ENCODE assay signal across 9 cellular contexts in the genomic region with DNA sequence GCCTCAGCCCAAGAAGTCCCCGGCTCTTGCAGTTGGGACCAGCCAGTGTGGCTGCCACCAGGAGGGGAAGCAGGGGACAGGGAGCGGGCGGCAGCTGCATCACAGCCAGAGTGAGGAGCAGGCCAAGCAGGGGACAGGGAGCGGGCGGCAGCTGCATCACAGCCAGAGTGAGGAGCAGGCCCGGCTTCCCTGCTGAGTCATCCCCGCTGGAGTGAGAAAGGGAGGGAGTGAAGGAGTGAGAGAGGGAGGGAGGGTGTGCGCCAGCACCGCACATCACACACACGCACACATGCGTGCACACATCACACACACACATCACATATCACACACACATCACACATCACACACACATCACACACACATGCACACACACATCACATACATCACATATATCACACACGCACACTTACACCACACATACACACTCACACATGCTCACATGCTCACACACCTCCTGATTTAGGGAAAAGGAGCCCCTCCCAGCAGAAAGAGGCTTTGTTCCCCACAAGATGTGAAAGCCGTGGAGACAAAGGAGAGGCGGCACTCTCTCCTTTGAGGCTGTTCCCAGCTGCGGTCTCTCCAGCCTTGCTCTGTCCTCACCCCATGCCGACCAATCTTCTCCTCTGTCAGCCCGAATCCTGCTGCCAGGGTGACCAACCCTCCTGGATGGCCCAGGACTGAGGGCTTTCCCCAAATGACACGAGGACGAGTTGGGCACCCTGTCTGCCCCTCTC. TPM values are rescaled to one million over a fixed set of nuclear protein-coding genes. Genes with fewer than 3 reads are reported as not detected.
DNase-seq lines count a peak whose midpoint lies in the region.
"Had no signal": no experiment of that assay in that cellular context is flagged by ENCODE, and none has a peak within 500 bp of the region (broad histone marks: within the 10 kb centered on the region; RNA-seq: fewer than 3 reads in every experiment).

No MANE protein-coding gene starts in this region.

- no peak overlapping the region for H3K4me3 Mint-ChIP-seq in activated CD4-positive, alpha-beta T cell treated with anti-CD3 and anti-CD28 coated beads, Interleukin-2, amount 10 ng/mL, durations not matched to agents 7 days and 5 days
- H3K4me3 Mint-ChIP-seq: activated naive CD4-positive, alpha-beta T cell treated with anti-CD3 and anti-CD28 coated beads, Interleukin-2, amount 10 ng/mL, durations not matched to agents 7 days and 5 days had no signal

- CTCF ChIA-PET in activated CD4-positive, alpha-beta T cell treated with anti-CD3 and anti-CD28 coated beads, Interleukin-2, amount 10 ng/mL, durations not matched to agents 7 days and 5 days (lab: Charles Lee), result no interaction called here

- peaks cover 25% of the 10 kb centered on the region for H3K27me3 Mint-ChIP-seq in activated CD4-positive, alpha-beta T cell treated with anti-CD3 and anti-CD28 coated beads, Interleukin-2, amount 10 ng/mL, durations not matched to agents 7 days and 5 days

- POLR2A ChIA-PET in activated CD4-positive, alpha-beta T cell treated with anti-CD3 and anti-CD28 coated beads, Interleukin-2, amount 10 ng/mL, durations not matched to agents 7 days and 5 days (lab: Charles Lee), result no interaction called here

- DNase-seq in ELF-1 (ENCODE audit: low read depth, low spot score) (peak; percentile 76), NCI-H345 (lab: John Stamatoyannopoulos, UW) (peak; percentile 88), fibroblast of gingiva (ENCODE audit: low read depth) (peak; percentile 66), occipital lobe (lab: John Stamatoyannopoulos, UW) (peak; percentile 87), NCI-H446 (lab: John Stamatoyannopoulos, UW) (no peak), SKM-1 treated with dmso at 0.1 percent for 144 hours (lab: John Stamatoyannopoulos, UW; ENCODE audit: unreplicated experiment) (no peak)
- DNase-seq in stimulated activated CD4-positive, alpha-beta T cell treated with anti-CD3 and anti-CD28 coated beads, Interleukin-2, amount 100 ng/mL, for 48 hours, result no peak
- no peak for DNase-seq in activated CD4-positive, alpha-beta T cell treated with anti-CD3 and anti-CD28 coated beads, Interleukin-2, amount 10 ng/mL, durations not matched to agents 7 days and 5 days
- DNase-seq: activated naive CD4-positive, alpha-beta T cell treated with anti-CD3 and anti-CD28 coated beads, Interleukin-2, amount 10 ng/mL, durations not matched to agents 7 days and 5 days had no signal

- H3K9me3 Mint-ChIP-seq in activated CD4-positive, alpha-beta T cell treated with anti-CD3 and anti-CD28 coated beads, Interleukin-2, amount 10 ng/mL, durations not matched to agents 7 days and 5 days, result no peaks in the 10 kb centered on the region
- H3K9me3 Mint-ChIP-seq: activated naive CD4-positive, alpha-beta T cell treated with anti-CD3 and anti-CD28 coated beads, Interleukin-2, amount 10 ng/mL, durations not matched to agents 7 days and 5 days had no signal

- H3K27ac Mint-ChIP-seq in activated CD4-positive, alpha-beta T cell treated with anti-CD3 and anti-CD28 coated beads, Interleukin-2, amount 10 ng/mL, durations not matched to agents 7 days and 5 days, result no peak overlapping the region
- H3K27ac Mint-ChIP-seq: activated naive CD4-positive, alpha-beta T cell treated with anti-CD3 and anti-CD28 coated beads, Interleukin-2, amount 10 ng/mL, durations not matched to agents 7 days and 5 days had no signal

- H3K4me1 Mint-ChIP-seq in activated CD4-positive, alpha-beta T cell treated with anti-CD3 and anti-CD28 coated beads, Interleukin-2, amount 10 ng/mL, durations not matched to agents 7 days and 5 days, result no peaks in the 10 kb centered on the region
- H3K4me1 Mint-ChIP-seq: activated naive CD4-positive, alpha-beta T cell treated with anti-CD3 and anti-CD28 coated beads, Interleukin-2, amount 10 ng/mL, durations not matched to agents 7 days and 5 days had no signal

- H3K36me3 Mint-ChIP-seq in activated CD4-positive, alpha-beta T cell treated with anti-CD3 and anti-CD28 coated beads, Interleukin-2, amount 10 ng/mL, durations not matched to agents 7 days and 5 days (ENCODE audit: low read depth), result no peaks in the 10 kb centered on the region
- H3K36me3 Mint-ChIP-seq: activated naive CD4-positive, alpha-beta T cell treated with anti-CD3 and anti-CD28 coated beads, Interleukin-2, amount 10 ng/mL, durations not matched to agents 7 days and 5 days had no signal

RNA-seq across cellular contexts. Expression of a gene that starts 16.8 kb away (rescaled TPM):
- total RNA-seq in occipital lobe, result 12.0 TPM
- not detected for total RNA-seq in activated CD4-positive, alpha-beta T cell treated with anti-CD3 and anti-CD28 coated beads, Interleukin-2, amount 10 ng/mL, durations not matched to agents 7 days and 5 days

RNA-seq across cellular contexts. Expression of a gene that starts 23.3 kb away (rescaled TPM):
- 10.8 TPM for total RNA-seq in occipital lobe
- under 1 TPM; 0.29 to 0.45 TPM for total RNA-seq in activated CD4-positive, alpha-beta T cell treated with anti-CD3 and anti-CD28 coated beads, Interleukin-2, amount 10 ng/mL, durations not matched to agents 7 days and 5 days

Comparison
In these comparisons a context has a peak if more than half of its experiments do, and no peak if none do; other contexts are left out.
1. DNase-seq: peak in ELF-1 (single experiment), NCI-H345 (single experiment), fibroblast of gingiva (single experiment) and occipital lobe (single experiment); none in stimulated activated CD4-positive, alpha-beta T cell treated with anti-CD3 and anti-CD28 coated beads, Interleukin-2, amount 100 ng/mL, for 48 hours (0 of 2), activated CD4-positive, alpha-beta T cell treated with anti-CD3 and anti-CD28 coated beads, Interleukin-2, amount 10 ng/mL, durations not matched to agents 7 days and 5 days (single experiment), NCI-H446 (0 of 2) and SKM-1 treated with dmso at 0.1 percent for 144 hours (single experiment).
2. RNA of a gene that starts 16.8 kb away (total RNA-seq): 12.0 TPM in occipital lobe (single experiment); not detected in activated CD4-positive, alpha-beta T cell treated with anti-CD3 and anti-CD28 coated beads, Interleukin-2, amount 10 ng/mL, durations not matched to agents 7 days and 5 days; every median in the first group is over 10 times any median in the second.